11 cellular contexts compared by ENCODE assay signal in genomic region chr21:17901458-17902092, GRCh38.
A peak's percentile ranks its signal among the peaks of the same experiment; 100 is the strongest.
DNase-seq lines count a peak whose midpoint lies in the region; ATAC-seq and TF ChIP-seq lines count a peak whose summit lies in the region.
"Had no signal": no experiment of that assay in that cellular context is flagged by ENCODE, and none has a peak within 500 bp of the region (broad histone marks: within the 10 kb centered on the region; RNA-seq: fewer than 3 reads in every experiment).

No MANE protein-coding gene starts in this region.

- peak overlapping the region; percentile 48 for H3K27ac ChIP-seq in caudate nucleus (ENCODE audit: low read depth, low read length)

- no peaks in the 10 kb centered on the region for H3K27me3 ChIP-seq in H7 (ENCODE audit: control insufficient read depth, insufficient read depth, low read length)

- no peak for DNase-seq in H7
- DNase-seq in NCI-H69 (lab: John Stamatoyannopoulos, UW) = peak; percentile 45
- DNase-seq in caudate nucleus (lab: John Stamatoyannopoulos, UW) = no peak
- DNase-seq in nephron progenitor cell = no peak
- no peak for DNase-seq in effector CD4-positive, alpha-beta T cell
- no peak for DNase-seq in GM13976 (ENCODE audit: low spot score)
- DNase-seq: CD8-positive, alpha-beta memory T cell; effector memory CD4-positive, alpha-beta T cell; NCI-H2081 treated with DMSO at 0.1 percent for 48 hours had no signal

- H3K4me3 Mint-ChIP-seq in nephron progenitor cell = no peak overlapping the region
- H3K4me3 Mint-ChIP-seq: CD8-positive, alpha-beta memory T cell had no signal

- H3K4me3 ChIP-seq in H7 (ENCODE audit: insufficient read depth, low read depth, low read length) = peak overlapping the region; percentile 43; the same call in 1 of the 2 replicates

- H3K27ac Mint-ChIP-seq in nephron progenitor cell = peak overlapping the region; percentile 41

- no peak for TF ChIP-seq CTCF in nephron progenitor cell (IDR thresholded peaks at IDR 0.05)
- no peak for TF ChIP-seq CTCF in GM13976 (IDR thresholded peaks at IDR 0.05; ENCODE audit: borderline replicate concordance, control extremely low read depth, extremely low read depth, insufficient read depth, missing control alignments)

- no peaks in the 10 kb centered on the region for H3K27me3 Mint-ChIP-seq in nephron progenitor cell (ENCODE audit: low read depth, poor library complexity)

- in situ Hi-C loops in GM13976 (cut with MboI; ENCODE audit: low sequenced_read_pairs, unreplicated experiment) = loop anchor here (10.0 kb wide), 1 partner anchor 227 kb away; no protein-coding TSS in a partner anchor

- H3K9me3 Mint-ChIP-seq in nephron progenitor cell = peaks cover 46% of the 10 kb centered on the region

- ATAC-seq in GM21423 (IDR thresholded peaks at IDR 0.05; ENCODE audit: unreplicated experiment) = no peak

- no peaks in the 10 kb centered on the region for H3K36me3 ChIP-seq in H7 (replicated peaks; ENCODE audit: control insufficient read depth, insufficient read depth, low read length)

- peaks cover 9% of the 10 kb centered on the region for H3K36me3 Mint-ChIP-seq in nephron progenitor cell (ENCODE audit: low read depth)
- H3K36me3 Mint-ChIP-seq: IgD-negative memory B cell had no signal

- peaks cover 5% of the 10 kb centered on the region for H3K4me1 Mint-ChIP-seq in nephron progenitor cell
